22 cellular contexts compared by ENCODE assay signal in genomic region chr20:51890003-51890402, GRCh38.
DNase-seq lines count a peak whose midpoint lies in the region; ATAC-seq and TF ChIP-seq lines count a peak whose summit lies in the region.
"Had no signal": no experiment of that assay in that cellular context is flagged by ENCODE, and none has a peak within 500 bp of the region (broad histone marks: within the 10 kb centered on the region; RNA-seq: fewer than 3 reads in every experiment).

No MANE protein-coding gene starts in this region.

- no peak overlapping the region for H2AK5ac ChIP-seq in H9 (ENCODE audit: insufficient read length, low read length)

- H3K79me2 ChIP-seq in H9 (ENCODE audit: insufficient read depth, low read length) (no peaks in the 10 kb centered on the region), Loucy (ENCODE audit: insufficient read depth, low read length) (no peaks in the 10 kb centered on the region), parathyroid adenoma (no peaks in the 10 kb centered on the region)

- ATAC-seq in HG03521 (IDR thresholded peaks at IDR 0.05; ENCODE audit: unreplicated experiment) = no peak

- no peaks in the 10 kb centered on the region for H3K36me3 Mint-ChIP-seq in H9 (ENCODE audit: insufficient read depth in 1 of 3, low read depth in 3 of 3)

- H2BK20ac ChIP-seq in H9 (ENCODE audit: low read depth, low read length, poor library complexity, severe bottlenecking) = no peak overlapping the region

- H4K20me1 ChIP-seq in H9 (ENCODE audit: control insufficient read depth, insufficient read depth, insufficient read length) = no peaks in the 10 kb centered on the region
- H4K20me1 ChIP-seq in Loucy (ENCODE audit: insufficient read depth, low read length, poor library complexity, severe bottlenecking) = no peaks in the 10 kb centered on the region
- H4K20me1 ChIP-seq: BLaER1 treated with 17β-estradiol and CSF1 and Interleukin-3, amounts not matched to agents 10 nM and 100 nM had no signal

- H4K91ac ChIP-seq in H9 (ENCODE audit: insufficient read length, low read depth, low read length) = no peak overlapping the region

- no peaks in the 10 kb centered on the region for H3F3A ChIP-seq in Loucy (ENCODE audit: low read depth)

- no peak overlapping the region for H3K4me3 Mint-ChIP-seq in H9
- H3K4me3 Mint-ChIP-seq: CD4-positive, alpha-beta T cell had no signal

- no peak overlapping the region for H2AFZ ChIP-seq in H9 (ENCODE audit: low read length)
- H2AFZ ChIP-seq in Loucy (ENCODE audit: low read length) = peak overlapping the region; percentile 47; the same call in 1 of the 2 replicates
- H2AFZ ChIP-seq in parathyroid adenoma = no peak overlapping the region

- no peak overlapping the region for H3K23ac ChIP-seq in H9 (ENCODE audit: insufficient read length, low read depth, low read length)

- H3K9ac ChIP-seq in H9 (ENCODE audit: extremely low read depth, insufficient read length, low read length) (no peak overlapping the region), Loucy (ENCODE audit: low read depth, low read length, poor library complexity, severe bottlenecking) (no peak overlapping the region), iPS-20b (ENCODE audit: low read depth, low read length) (peak overlapping the region; percentile 17), parathyroid adenoma (no peak overlapping the region)
- H3K9ac ChIP-seq: BLaER1 treated with 17β-estradiol and CSF1 and Interleukin-3, amounts not matched to agents 10 nM and 100 nM had no signal

- no peak overlapping the region for H3K14ac ChIP-seq in H9 (ENCODE audit: insufficient read depth, low read length)

- H3K4ac ChIP-seq in H9 (ENCODE audit: low read depth, low read length) = no peak overlapping the region

- no peak overlapping the region for H2BK12ac ChIP-seq in H9 (ENCODE audit: insufficient read length, low read depth, low read length)

- no peak overlapping the region for H3K18ac ChIP-seq in H9 (ENCODE audit: insufficient read length, low read depth, low read length)

- H3K27me3 ChIP-seq in H9 (ENCODE audit: insufficient read depth, low read length) (no peaks in the 10 kb centered on the region), Loucy (ENCODE audit: insufficient read depth, low read length, poor library complexity, severe bottlenecking) (no peaks in the 10 kb centered on the region), iPS-20b (ENCODE audit: insufficient read depth, low read length) (no peaks in the 10 kb centered on the region), parathyroid adenoma (ENCODE audit: control insufficient read depth, insufficient read depth, low read length) (no peaks in the 10 kb centered on the region)
- H3K27me3 ChIP-seq: BLaER1 treated with 17β-estradiol and CSF1 and Interleukin-3, amounts not matched to agents 10 nM and 100 nM; SJSA1 had no signal

- H3K27ac Mint-ChIP-seq in H9 = peak overlapping the region; percentile 28 to 85 (median 46); a peak in 5 of 7 replicates
- H3K27ac Mint-ChIP-seq: CD4-positive, alpha-beta T cell had no signal

- no peak overlapping the region for H2BK120ac ChIP-seq in H9 (ENCODE audit: low read depth, low read length, poor library complexity, severe bottlenecking)

- no peaks in the 10 kb centered on the region for H3K9me2 ChIP-seq in Loucy (replicated peaks; ENCODE audit: low read depth, low read length)

- H4K8ac ChIP-seq in H9 (replicated peaks; ENCODE audit: insufficient read length, low read depth, low read length) = no peak overlapping the region

- no peak overlapping the region for H3K56ac ChIP-seq in H9 (ENCODE audit: insufficient read length, low read depth, low read length)

- H3K4me3 ChIP-seq in Loucy (ENCODE audit: low read length, poor library complexity, severe bottlenecking) (no peak overlapping the region), iPS-20b (ENCODE audit: low read length) (peak overlapping the region; percentile 39; the same call in 1 of the 2 replicates), parathyroid adenoma (ENCODE audit: low read depth, low read length) (no peak overlapping the region)
- H3K4me3 ChIP-seq: BLaER1 treated with 17β-estradiol and CSF1 and Interleukin-3, amounts not matched to agents 10 nM and 100 nM; HAP-1; SJSA1 had no signal

- H3K4me2 ChIP-seq in H9 (ENCODE audit: insufficient read depth, insufficient read length, low read length) (no peak overlapping the region), Loucy (ENCODE audit: low read depth, low read length, poor library complexity, severe bottlenecking) (no peak overlapping the region), parathyroid adenoma (ENCODE audit: low read length) (peak overlapping the region; percentile 25)
- H3K4me2 ChIP-seq: BLaER1 treated with 17β-estradiol and CSF1 and Interleukin-3, amounts not matched to agents 10 nM and 100 nM had no signal

- peaks cover 22% of the 10 kb centered on the region for H3K4me1 ChIP-seq in H9 (ENCODE audit: insufficient read depth, low read length)
- H3K4me1 ChIP-seq in Loucy (ENCODE audit: insufficient read depth, low read length, poor library complexity, severe bottlenecking) = peaks cover 16% of the 10 kb centered on the region
- H3K4me1 ChIP-seq in iPS-20b (ENCODE audit: insufficient read depth, low read length) = peaks cover 33% of the 10 kb centered on the region
- H3K4me1 ChIP-seq in parathyroid adenoma = no peaks in the 10 kb centered on the region

- no peaks in the 10 kb centered on the region; a peak in 1 of 5 replicates for H3K9me3 Mint-ChIP-seq in H9
- H3K9me3 Mint-ChIP-seq: CD4-positive, alpha-beta T cell had no signal

- H3K9me3 ChIP-seq in H9 (ENCODE audit: control insufficient read depth, low read depth, low read length) = no peaks in the 10 kb centered on the region
- no peaks in the 10 kb centered on the region for H3K9me3 ChIP-seq in Loucy (ENCODE audit: insufficient read depth, low read depth, low read length)
- H3K9me3 ChIP-seq in iPS-20b (ENCODE audit: insufficient read depth, low read depth, low read length) = no peaks in the 10 kb centered on the region
- no peaks in the 10 kb centered on the region for H3K9me3 ChIP-seq in parathyroid adenoma (ENCODE audit: control insufficient read depth, low read length)
- H3K9me3 ChIP-seq: BLaER1 treated with 17β-estradiol and CSF1 and Interleukin-3, amounts not matched to agents 10 nM and 100 nM; HAP-1; SJSA1 had no signal

- H3K79me1 ChIP-seq in H9 (ENCODE audit: insufficient read depth, low read depth, low read length, poor library complexity, severe bottlenecking) = no peaks in the 10 kb centered on the region

- DNase-seq in H9 (no peak), GM19240 (ENCODE audit: insufficient read length, low spot score) (no peak), NOMO-1 treated with DMSO at 0.1 percent for 48 hours (lab: John Stamatoyannopoulos, UW; ENCODE audit: unreplicated experiment) (no peak)
- DNase-seq: CD4-positive, alpha-beta T cell; EL; GDM1; IMR-90; KG1; MM.1S; NCI-H2029 treated with DMSO at 0.1 percent for 48 hours; NCI-H446 treated with DMSO at 0.1 percent for 48 hours; NCI-H526; NK-92 treated with Interleukin-12 subunit alpha and Interleukin-12 subunit beta, amount 100 ng/mL, for 24 hours; Right ventricle myocardium superior; RPMI8226 had no signal

- H3T11ph ChIP-seq in H9 (ENCODE audit: low read length) = no peak overlapping the region

- H3K4me1 Mint-ChIP-seq in H9 = peaks cover 49 to 57% of the 10 kb centered on the region in 2 experiments

- peaks cover 2% of the 10 kb centered on the region for H3K23me2 ChIP-seq in H9 (ENCODE audit: insufficient read length, low read depth, low read length, poor library complexity, severe bottlenecking)

- H3K36me3 ChIP-seq in Loucy (ENCODE audit: insufficient read depth, low read length) (no peaks in the 10 kb centered on the region), iPS-20b (ENCODE audit: insufficient read depth, low read depth, low read length) (no peaks in the 10 kb centered on the region), parathyroid adenoma (ENCODE audit: control insufficient read depth, insufficient read depth, low read length) (no peaks in the 10 kb centered on the region)
- H3K36me3 ChIP-seq: BLaER1 treated with 17β-estradiol and CSF1 and Interleukin-3, amounts not matched to agents 10 nM and 100 nM; HAP-1; SJSA1 had no signal

- H2BK5ac ChIP-seq in H9 (ENCODE audit: insufficient read length, low read length) = no peak overlapping the region

- no peak for TF ChIP-seq CTCF in H9 (conservative IDR thresholded peaks at IDR 0.05)
- no peak for TF ChIP-seq CTCF in Loucy (conservative IDR thresholded peaks at IDR 0.05; ENCODE audit: low read length)
- TF ChIP-seq CTCF in parathyroid adenoma (IDR thresholded peaks at IDR 0.05) = no peak

- WGBS in H9 (ENCODE audit: extremely low coverage, insufficient read length, low lambda C conversion rate) = no CpG with 5 or more reads among the region's 9 CpGs

- H3K27ac ChIP-seq in H9 (ENCODE audit: insufficient read length, low read depth, low read length) (no peak overlapping the region), iPS-20b (ENCODE audit: low read length) (no peak overlapping the region), parathyroid adenoma (no peak overlapping the region)
- H3K27ac ChIP-seq: BLaER1 treated with 17β-estradiol and CSF1 and Interleukin-3, amounts not matched to agents 10 nM and 100 nM; SJSA1 had no signal

- H4K5ac ChIP-seq in H9 (ENCODE audit: insufficient read length, low read depth, low read length) = no peak overlapping the region

- no peak overlapping the region for H2BK15ac ChIP-seq in H9 (ENCODE audit: low read depth, low read length)

- H3K27me3 Mint-ChIP-seq in H9 (ENCODE audit: low read depth) = no peaks in the 10 kb centered on the region
